ENCODE assay signal across 8 cellular contexts in genomic region chr16:11224096-11224893, GRCh38. TPM values are rescaled to one million over a fixed set of nuclear protein-coding genes. Genes with fewer than 3 reads are reported as not detected.
A peak's percentile ranks its signal among the peaks of the same experiment; 100 is the strongest.
DNase-seq lines count a peak whose midpoint lies in the region; ATAC-seq and TF ChIP-seq lines count a peak whose summit lies in the region.

No MANE protein-coding gene starts in this region.

- H3K27ac ChIP-seq in fibroblast of lung (ENCODE audit: insufficient read depth, low read length) (no peak overlapping the region), spleen (peak overlapping the region; percentile 79 to 94 (median 86)), smooth muscle cell (ENCODE audit: low read depth) (no peak overlapping the region)

- H3K4me1 ChIP-seq in fibroblast of lung (ENCODE audit: control insufficient read depth, extremely low read depth, insufficient read depth, low read length) (peaks cover 8% of the 10 kb centered on the region), spleen (peaks cover 26 to 51% (median 36%) of the 10 kb centered on the region in 6 donors), smooth muscle cell (ENCODE audit: low read depth) (no peaks in the 10 kb centered on the region)

- no peak for TF ChIP-seq CTCF in fibroblast of lung (conservative IDR thresholded peaks at IDR 0.05 in 1 of 2, IDR thresholded peaks at IDR 0.05 in 1 of 2; ENCODE audit: low read depth in 1 of 2, low read length in 2 of 2)
- peak in 1 of 11 experiments; percentile 3 for TF ChIP-seq CTCF in spleen (IDR thresholded peaks at IDR 0.05 in 8 of 11, conservative IDR thresholded peaks at IDR 0.05 in 3 of 11)
- TF ChIP-seq CTCF in osteocyte (IDR thresholded peaks at IDR 0.05), result no peak
- no peak for TF ChIP-seq CTCF in smooth muscle cell (IDR thresholded peaks at IDR 0.05; ENCODE audit: borderline replicate concordance, insufficient read depth, poor library complexity, severe bottlenecking)

- intact Hi-C loops in spleen (cut with DNase I; ENCODE audit: low total_unique reads), result no loop called here

- 14 to 29% (median 22%) methylated on average over 15 to 24 of the region's 24 CpGs for WGBS in spleen, 5 donors
- WGBS in smooth muscle cell (ENCODE audit: low lambda C conversion rate), result 63% methylated on average over 22 of the region's 24 CpGs

- no peak overlapping the region for H3K27ac Mint-ChIP-seq in osteocyte (ENCODE audit: unreplicated experiment)

- H3K4me3 ChIP-seq in fibroblast of lung (replicated peaks in 1 of 4; ENCODE audit: control extremely low read depth in 1 of 4, insufficient read depth in 1 of 4, low read depth in 3 of 4, low read length in 4 of 4) (no peak overlapping the region), spleen (peak overlapping the region in 1 of 8 donors; percentile 44), smooth muscle cell (no peak overlapping the region)

- H3K4me2 ChIP-seq in fibroblast of lung (ENCODE audit: extremely low read depth, insufficient read depth, low read length) (peak overlapping the region; percentile 16), smooth muscle cell (no peak overlapping the region)

- H4K20me1 ChIP-seq in fibroblast of lung (ENCODE audit: control insufficient read depth, extremely low read depth, insufficient read depth, low read length), result no peaks in the 10 kb centered on the region
- no peaks in the 10 kb centered on the region for H4K20me1 ChIP-seq in smooth muscle cell (ENCODE audit: low read depth)

- H3K9me3 Mint-ChIP-seq in osteocyte (ENCODE audit: unreplicated experiment), result no peaks in the 10 kb centered on the region

- H2AFZ ChIP-seq in fibroblast of lung (ENCODE audit: low read length) (no peak overlapping the region), smooth muscle cell (ENCODE audit: low read depth) (no peak overlapping the region)

- DNase-seq in HuH-7 (ENCODE audit: low spot score) (peak; percentile 34), fibroblast of lung (ENCODE audit: low read depth in 2 of 2) (no peak), spleen (peak; percentile 97), NCI-H345 treated with DMSO at 0.1 percent for 48 hours (lab: John Stamatoyannopoulos, UW; ENCODE audit: unreplicated experiment) (no peak), osteocyte (ENCODE audit: extremely low spot score, unreplicated experiment) (no peak), smooth muscle cell (lab: John Stamatoyannopoulos, UW; ENCODE audit: unreplicated experiment) (no peak)
- DNase-seq in activated CD4-positive, alpha-beta T cell treated with anti-CD3 and anti-CD28 coated beads, Interleukin-2, amount 50 U/mL, for 48 hours, result peak; percentile 74 to 81

- no peaks in the 10 kb centered on the region for H3K27me3 ChIP-seq in fibroblast of lung (ENCODE audit: control insufficient read depth, insufficient read depth, low read length)
- no peaks in the 10 kb centered on the region for H3K27me3 ChIP-seq in spleen (replicated peaks in 1 of 7)
- H3K27me3 ChIP-seq in smooth muscle cell (ENCODE audit: low read depth), result no peaks in the 10 kb centered on the region

- H3K9me3 ChIP-seq in fibroblast of lung (ENCODE audit: control insufficient read depth, insufficient read depth, low read depth, low read length) (no peaks in the 10 kb centered on the region), spleen (no peaks in the 10 kb centered on the region), smooth muscle cell (replicated peaks; ENCODE audit: low read depth) (no peaks in the 10 kb centered on the region)

- no peaks in the 10 kb centered on the region for H3K79me2 ChIP-seq in fibroblast of lung (ENCODE audit: control insufficient read depth, insufficient read depth, low read length)
- H3K79me2 ChIP-seq in smooth muscle cell (ENCODE audit: low read depth), result no peaks in the 10 kb centered on the region

- H3K4me3 Mint-ChIP-seq in osteocyte (ENCODE audit: unreplicated experiment), result no peak overlapping the region

- no peak for TF ChIP-seq POLR2A in spleen (IDR thresholded peaks at IDR 0.05)

- H3K27me3 Mint-ChIP-seq in osteocyte (ENCODE audit: unreplicated experiment), result peaks cover 2% of the 10 kb centered on the region

- no peak overlapping the region for H3K9ac ChIP-seq in fibroblast of lung (ENCODE audit: insufficient read depth, low read length)
- no peak overlapping the region for H3K9ac ChIP-seq in smooth muscle cell (ENCODE audit: low read depth)

- no peaks in the 10 kb centered on the region for H3K36me3 Mint-ChIP-seq in osteocyte (ENCODE audit: unreplicated experiment)

- H3K4me1 Mint-ChIP-seq in osteocyte (ENCODE audit: unreplicated experiment), result peaks cover 8% of the 10 kb centered on the region

- H3F3A ChIP-seq in smooth muscle cell (ENCODE audit: low read depth), result no peaks in the 10 kb centered on the region

- ATAC-seq in GM18861 (IDR thresholded peaks at IDR 0.05; ENCODE audit: unreplicated experiment), result peak; percentile 41

- H3K36me3 ChIP-seq in fibroblast of lung (ENCODE audit: control insufficient read depth, insufficient read depth, low read length) (no peaks in the 10 kb centered on the region), spleen (no peaks in the 10 kb centered on the region), smooth muscle cell (ENCODE audit: low read depth) (no peaks in the 10 kb centered on the region)

RNA-seq across cellular contexts. Expression of gene SOCS1, which starts 31.7 kb away (rescaled TPM):
- total RNA-seq in fibroblast of lung, result 13.6 and 21.1 TPM in 2 replicates
- 13.2 and 17.7 TPM in 2 replicates for polyA plus RNA-seq in fibroblast of lung
- polyA plus RNA-seq in fibroblast of lung (2012), result 34.6 and 38.0 TPM in 2 replicates
- polyA minus RNA-seq in fibroblast of lung (ENCODE audit: low replicate concordance), result 19.9 and 35.8 TPM in 2 replicates
- total RNA-seq in spleen, result 10 to 100 TPM in 6 of 7 donors, 1 to 10 TPM in 1; 7.7 to 50.8 (median 24.0) TPM
- polyA plus RNA-seq in spleen, result 10 to 100 TPM; 17.0 to 43.3 (median 19.6) TPM
- 9.7 and 10.6 TPM in 2 replicates for total RNA-seq in osteocyte
- 3.5 and 6.1 TPM in 2 replicates for total RNA-seq in smooth muscle cell
- polyA plus RNA-seq in smooth muscle cell, result 17.6 and 18.7 TPM in 2 replicates

RNA-seq across cellular contexts. Expression of gene TNP2, which starts 44.8 kb away (rescaled TPM):
- not detected in 2 replicates for total RNA-seq in fibroblast of lung
- polyA plus RNA-seq in fibroblast of lung, result not detected in 2 replicates
- not detected in 2 replicates for polyA plus RNA-seq in fibroblast of lung (2012)
- not detected in 2 replicates for polyA minus RNA-seq in fibroblast of lung (ENCODE audit: low replicate concordance)
- total RNA-seq in spleen, result not detected
- polyA plus RNA-seq in spleen, result not detected
- total RNA-seq in osteocyte, result not detected in 2 replicates
- total RNA-seq in smooth muscle cell, result not detected in 2 replicates
- polyA plus RNA-seq in smooth muscle cell, result not detected in 2 replicates

RNA-seq across cellular contexts. Expression of gene PRM3, which starts 49.1 kb away (rescaled TPM):
- total RNA-seq in fibroblast of lung (not detected in 2 replicates), spleen (not detected), osteocyte (not detected in 2 replicates), smooth muscle cell (not detected in 2 replicates)
- polyA plus RNA-seq in fibroblast of lung (not detected in 2 replicates), spleen (not detected), smooth muscle cell (not detected in 2 replicates)
- not detected in 2 replicates for polyA plus RNA-seq in fibroblast of lung (2012)
- polyA minus RNA-seq in fibroblast of lung (ENCODE audit: low replicate concordance), result not detected in 2 replicates

RNA-seq across cellular contexts. Expression of gene PRM2, which starts 52.0 kb away (rescaled TPM):
- total RNA-seq in fibroblast of lung (not detected in 2 replicates), spleen (not detected), osteocyte (not detected in 2 replicates), smooth muscle cell (not detected in 2 replicates)
- polyA plus RNA-seq in fibroblast of lung (not detected in 2 replicates), spleen (not detected), smooth muscle cell (not detected in 2 replicates)
- polyA plus RNA-seq in fibroblast of lung (2012), result not detected in 2 replicates
- not detected in 2 replicates for polyA minus RNA-seq in fibroblast of lung (ENCODE audit: low replicate concordance)

RNA-seq across cellular contexts. Expression of gene PRM1, which starts 56.8 kb away (rescaled TPM):
- total RNA-seq in fibroblast of lung, result not detected in 2 replicates
- not detected in 2 replicates for polyA plus RNA-seq in fibroblast of lung
- polyA plus RNA-seq in fibroblast of lung (2012), result not detected in 2 replicates
- polyA minus RNA-seq in fibroblast of lung (ENCODE audit: low replicate concordance), result not detected in 2 replicates
- total RNA-seq in spleen, result not detected
- not detected for polyA plus RNA-seq in spleen
- not detected in 2 replicates for total RNA-seq in osteocyte
- not detected in 2 replicates for total RNA-seq in smooth muscle cell
- not detected in 2 replicates for polyA plus RNA-seq in smooth muscle cell

Comparison
In these comparisons a context has a peak if more than half of its experiments do, and no peak if none do; other contexts are left out.
1. DNase-seq: peak in HuH-7 (single experiment), activated CD4-positive, alpha-beta T cell treated with anti-CD3 and anti-CD28 coated beads, Interleukin-2, amount 50 U/mL, for 48 hours (2 of 2) and spleen (single experiment); none in fibroblast of lung (0 of 2), NCI-H345 treated with DMSO at 0.1 percent for 48 hours (single experiment), osteocyte (single experiment) and smooth muscle cell (single experiment).
2. H3K27ac ChIP-seq: peak in spleen (8 of 8); none in fibroblast of lung (single experiment) and smooth muscle cell (single experiment).